In the genomic region with DNA sequence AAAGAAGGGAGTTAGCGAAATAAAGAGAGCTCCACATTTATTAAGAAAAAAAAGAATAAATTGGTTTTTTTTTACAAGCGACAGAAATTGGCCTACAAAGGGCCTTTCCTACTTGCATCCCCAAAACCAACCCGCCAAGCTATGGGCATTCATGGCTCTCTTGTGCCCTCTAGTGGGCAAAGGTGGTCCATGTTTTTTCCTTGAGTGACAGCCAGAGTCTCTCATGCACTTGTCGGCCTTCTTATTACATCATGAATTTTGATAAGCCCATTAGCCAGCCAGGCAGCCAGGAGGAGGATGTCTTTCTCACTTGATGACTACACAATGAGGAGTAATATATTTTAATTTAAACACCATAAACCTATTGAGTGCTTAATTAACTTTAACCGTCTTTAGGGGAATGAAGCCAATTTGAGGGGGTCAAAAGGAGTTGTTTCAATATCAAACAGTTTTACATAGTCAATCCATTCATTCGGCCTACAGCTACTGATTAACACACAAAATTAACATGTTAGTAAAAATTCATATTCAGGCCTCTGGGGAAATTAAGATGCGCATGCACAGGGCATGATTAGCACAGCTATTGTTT, we compare ENCODE assay signal across 8 cellular contexts.
DNase-seq lines count a peak whose midpoint lies in the region; ATAC-seq and TF ChIP-seq lines count a peak whose summit lies in the region.

No MANE protein-coding gene starts in this region.

- peak overlapping the region; percentile 10 for H3K27ac ChIP-seq in KOPT-K1 (ENCODE audit: low read depth, low read length, poor library complexity, severe bottlenecking)
- no peak overlapping the region for H3K27ac ChIP-seq in PC-9
- H3K27ac ChIP-seq in fibroblast of lung (ENCODE audit: insufficient read depth, low read length), result no peak overlapping the region
- H3K27ac ChIP-seq in neural progenitor cell, result no peak overlapping the region

- H3K9ac ChIP-seq in fibroblast of lung (ENCODE audit: insufficient read depth, low read length), result no peak overlapping the region
- no peak overlapping the region for H3K9ac ChIP-seq in neural progenitor cell

- no peak overlapping the region for H3K4me3 Mint-ChIP-seq in activated T-cell treated with anti-CD3 and anti-CD28 coated beads, Interleukin-2, amount 50 U/mL, for 24 hours
- no peak overlapping the region for H3K4me3 Mint-ChIP-seq in neural progenitor cell
- H3K4me3 Mint-ChIP-seq in stimulated activated naive CD8-positive, alpha-beta T cell treated with anti-CD3 and anti-CD28 coated beads, Interleukin-15, amount 100 ng/mL, for 72 hours, result no peak overlapping the region

- ATAC-seq in GM21576 (IDR thresholded peaks at IDR 0.05; ENCODE audit: unreplicated experiment), result peak; percentile 83
- ATAC-seq in stimulated activated naive CD8-positive, alpha-beta T cell treated with anti-CD3 and anti-CD28 coated beads, Interleukin-15, amount 100 ng/mL, for 72 hours, result peak; percentile 76

- peaks cover 6% of the 10 kb centered on the region for H3K27me3 Mint-ChIP-seq in activated T-cell treated with anti-CD3 and anti-CD28 coated beads, Interleukin-2, amount 50 U/mL, for 24 hours
- H3K27me3 Mint-ChIP-seq in neural progenitor cell (ENCODE audit: insufficient read depth, low read depth), result peaks cover 14% of the 10 kb centered on the region
- H3K27me3 Mint-ChIP-seq in stimulated activated naive CD8-positive, alpha-beta T cell treated with anti-CD3 and anti-CD28 coated beads, Interleukin-15, amount 100 ng/mL, for 72 hours, result peaks cover 15% of the 10 kb centered on the region

- H3K9me2 ChIP-seq in PC-9 (ENCODE audit: insufficient read depth), result no peaks in the 10 kb centered on the region

- no peaks in the 10 kb centered on the region for H3K4me1 ChIP-seq in PC-9 (replicated peaks; ENCODE audit: insufficient read depth)
- H3K4me1 ChIP-seq in fibroblast of lung (ENCODE audit: control insufficient read depth, extremely low read depth, insufficient read depth, low read length), result peaks cover 3% of the 10 kb centered on the region
- H3K4me1 ChIP-seq in neural progenitor cell, result peaks cover 20% of the 10 kb centered on the region

- no TSS peak for BruUV-seq in PC-9 (replicated peaks; lab: Mats Ljungman, UMichigan)

- H3F3A ChIP-seq in PC-9 (ENCODE audit: insufficient read depth, low read depth) (no peaks in the 10 kb centered on the region), neural progenitor cell (ENCODE audit: low read depth) (no peaks in the 10 kb centered on the region)

- DNase-seq in DMS53 treated with DMSO at 0.1 percent for 48 hours (lab: John Stamatoyannopoulos, UW; ENCODE audit: unreplicated experiment) (peak; percentile 53), PC-9 (peak; percentile 79 to 81), fibroblast of lung (ENCODE audit: low read depth in 2 of 2) (peak; percentile 63 to 82), neural progenitor cell (ENCODE audit: low spot score) (peak; percentile 86)
- peak; percentile 79 for DNase-seq in activated T-cell treated with anti-CD3 and anti-CD28 coated beads, Interleukin-2, amount 50 U/mL, for 24 hours
- DNase-seq in stimulated activated naive CD8-positive, alpha-beta T cell treated with anti-CD3 and anti-CD28 coated beads, Interleukin-15, amount 100 ng/mL, for 72 hours, result peak; percentile 80 to 85

- no peaks in the 10 kb centered on the region for H3K36me3 ChIP-seq in KOPT-K1 (ENCODE audit: insufficient read depth, low read length)
- H3K36me3 ChIP-seq in PC-9 (ENCODE audit: low read depth), result no peaks in the 10 kb centered on the region
- no peaks in the 10 kb centered on the region for H3K36me3 ChIP-seq in fibroblast of lung (ENCODE audit: control insufficient read depth, insufficient read depth, low read length)
- H3K36me3 ChIP-seq in neural progenitor cell, result no peaks in the 10 kb centered on the region

- POLR2A ChIA-PET in PC-9 (lab: Charles Lee; ENCODE audit: unreplicated experiment), result no interaction called here

- H3K4me3 ChIP-seq in PC-9 (no peak overlapping the region), fibroblast of lung (replicated peaks in 1 of 4; ENCODE audit: control extremely low read depth in 1 of 4, insufficient read depth in 1 of 4, low read depth in 3 of 4, low read length in 4 of 4) (no peak overlapping the region), neural progenitor cell (no peak overlapping the region)

- intact Hi-C loops in PC-9 (cut with micrococcal nuclease; ENCODE audit: unreplicated experiment), result loop anchor here (1.0 to 10.0 kb wide), 6 partner anchors 302 to 1069 kb away; no protein-coding TSS in a partner anchor

- no peaks in the 10 kb centered on the region for H3K36me3 Mint-ChIP-seq in activated T-cell treated with anti-CD3 and anti-CD28 coated beads, Interleukin-2, amount 50 U/mL, for 24 hours (ENCODE audit: low read depth)
- no peaks in the 10 kb centered on the region for H3K36me3 Mint-ChIP-seq in neural progenitor cell

- peaks cover 4% of the 10 kb centered on the region for H3K4me1 Mint-ChIP-seq in activated T-cell treated with anti-CD3 and anti-CD28 coated beads, Interleukin-2, amount 50 U/mL, for 24 hours (ENCODE audit: low read depth)
- H3K4me1 Mint-ChIP-seq in neural progenitor cell, result peaks cover 22% of the 10 kb centered on the region
- peaks cover 1% of the 10 kb centered on the region for H3K4me1 Mint-ChIP-seq in stimulated activated naive CD8-positive, alpha-beta T cell treated with anti-CD3 and anti-CD28 coated beads, Interleukin-15, amount 100 ng/mL, for 72 hours

- H3K79me2 ChIP-seq in PC-9 (ENCODE audit: low read depth) (no peaks in the 10 kb centered on the region), fibroblast of lung (ENCODE audit: control insufficient read depth, insufficient read depth, low read length) (no peaks in the 10 kb centered on the region), neural progenitor cell (ENCODE audit: low read depth) (no peaks in the 10 kb centered on the region)

- H3K4me2 ChIP-seq in PC-9 (no peak overlapping the region), fibroblast of lung (ENCODE audit: extremely low read depth, insufficient read depth, low read length) (no peak overlapping the region), neural progenitor cell (no peak overlapping the region)

- H3K9me3 ChIP-seq in KOPT-K1 (ENCODE audit: insufficient read depth, low read length, poor library complexity, severe bottlenecking), result no peaks in the 10 kb centered on the region
- no peaks in the 10 kb centered on the region for H3K9me3 ChIP-seq in PC-9 (ENCODE audit: insufficient read depth, low read depth)
- H3K9me3 ChIP-seq in fibroblast of lung (ENCODE audit: control insufficient read depth, insufficient read depth, low read depth, low read length), result no peaks in the 10 kb centered on the region
- no peaks in the 10 kb centered on the region for H3K9me3 ChIP-seq in neural progenitor cell (ENCODE audit: low read depth)

- H3K27ac Mint-ChIP-seq in activated T-cell treated with anti-CD3 and anti-CD28 coated beads, Interleukin-2, amount 50 U/mL, for 24 hours, result no peak overlapping the region
- no peak overlapping the region for H3K27ac Mint-ChIP-seq in neural progenitor cell
- H3K27ac Mint-ChIP-seq in stimulated activated naive CD8-positive, alpha-beta T cell treated with anti-CD3 and anti-CD28 coated beads, Interleukin-15, amount 100 ng/mL, for 72 hours, result no peak overlapping the region

- no peaks in the 10 kb centered on the region for H4K20me1 ChIP-seq in PC-9 (ENCODE audit: insufficient read depth)
- no peaks in the 10 kb centered on the region for H4K20me1 ChIP-seq in fibroblast of lung (ENCODE audit: control insufficient read depth, extremely low read depth, insufficient read depth, low read length)
- no peaks in the 10 kb centered on the region for H4K20me1 ChIP-seq in neural progenitor cell (ENCODE audit: low read depth)

- H3K9me3 Mint-ChIP-seq in activated T-cell treated with anti-CD3 and anti-CD28 coated beads, Interleukin-2, amount 50 U/mL, for 24 hours, result no peaks in the 10 kb centered on the region
- H3K9me3 Mint-ChIP-seq in neural progenitor cell, result no peaks in the 10 kb centered on the region
- no peaks in the 10 kb centered on the region for H3K9me3 Mint-ChIP-seq in stimulated activated naive CD8-positive, alpha-beta T cell treated with anti-CD3 and anti-CD28 coated beads, Interleukin-15, amount 100 ng/mL, for 72 hours

- CTCF ChIA-PET in PC-9 (lab: Charles Lee), result interaction anchor here (0.6 to 2.3 kb wide), 6 partner anchors 17 to 1069 kb away, joined by 3 to 7 read pairs (median 4); no protein-coding TSS in a partner anchor

- H2AFZ ChIP-seq in PC-9 (no peak overlapping the region), fibroblast of lung (ENCODE audit: low read length) (no peak overlapping the region), neural progenitor cell (replicated peaks) (peak overlapping the region; percentile 82)

- TF ChIP-seq CTCF in PC-9 (conservative IDR thresholded peaks at IDR 0.05) (peak; percentile 97), fibroblast of lung (conservative IDR thresholded peaks at IDR 0.05 in 1 of 2, IDR thresholded peaks at IDR 0.05 in 1 of 2; ENCODE audit: low read depth in 1 of 2, low read length in 2 of 2) (peak; percentile 89 to 93), neural progenitor cell (IDR thresholded peaks at IDR 0.05) (peak; percentile 91)

- H3K27me3 ChIP-seq in PC-9 (ENCODE audit: insufficient read depth, low read depth), result peaks cover under 1% of the 10 kb centered on the region; the same call in 1 of the 2 replicates
- peaks cover 6% of the 10 kb centered on the region for H3K27me3 ChIP-seq in fibroblast of lung (ENCODE audit: control insufficient read depth, insufficient read depth, low read length)
- H3K27me3 ChIP-seq in neural progenitor cell, result no peaks in the 10 kb centered on the region
